Comparison of ENCODE assay signal across 1 cellular context in the genomic region with DNA sequence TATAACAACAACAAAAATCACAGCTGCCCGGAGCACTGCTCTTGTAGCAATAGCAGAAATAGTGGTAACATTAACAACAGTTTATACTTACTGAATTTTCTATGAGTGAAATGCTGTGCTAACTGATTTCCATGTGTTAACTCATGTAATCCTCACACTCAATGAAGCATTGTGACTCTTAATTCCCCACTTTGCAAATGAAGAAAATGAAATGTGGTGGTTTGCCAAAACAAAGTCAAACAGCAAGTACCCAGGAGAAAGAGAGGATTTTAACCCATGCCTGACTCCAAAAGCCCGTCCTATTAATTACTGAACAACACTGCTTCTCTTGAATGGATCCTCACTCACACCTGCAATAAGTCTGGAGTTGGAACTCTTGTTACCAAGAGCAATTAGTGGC.
TF ChIP-seq lines count a peak whose summit lies in the region.

No MANE protein-coding gene starts in this region.

TF ChIP-seq in HEK293, 187 proteins besides CTCF, POLR2A, EP300 and RAD21 (continued from another document):
- TF ChIP-seq, protein P1, sequence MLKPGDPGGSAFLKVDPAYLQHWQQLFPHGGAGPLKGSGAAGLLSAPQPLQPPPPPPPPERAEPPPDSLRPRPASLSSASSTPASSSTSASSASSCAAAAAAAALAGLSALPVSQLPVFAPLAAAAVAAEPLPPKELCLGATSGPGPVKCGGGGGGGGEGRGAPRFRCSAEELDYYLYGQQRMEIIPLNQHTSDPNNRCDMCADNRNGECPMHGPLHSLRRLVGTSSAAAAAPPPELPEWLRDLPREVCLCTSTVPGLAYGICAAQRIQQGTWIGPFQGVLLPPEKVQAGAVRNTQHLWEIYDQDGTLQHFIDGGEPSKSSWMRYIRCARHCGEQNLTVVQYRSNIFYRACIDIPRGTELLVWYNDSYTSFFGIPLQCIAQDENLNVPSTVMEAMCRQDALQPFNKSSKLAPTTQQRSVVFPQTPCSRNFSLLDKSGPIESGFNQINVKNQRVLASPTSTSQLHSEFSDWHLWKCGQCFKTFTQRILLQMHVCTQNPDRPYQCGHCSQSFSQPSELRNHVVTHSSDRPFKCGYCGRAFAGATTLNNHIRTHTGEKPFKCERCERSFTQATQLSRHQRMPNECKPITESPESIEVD (tag by site-specific recombination; IDR thresholded peaks at IDR 0.05) = peak; percentile 1; the same call in 1 of the 2 replicates
